In genomic region chr11:65104628-65105027, GRCh38 we compare ENCODE assay signal across 20 cellular contexts. TPM values are rescaled to one million over a fixed set of nuclear protein-coding genes. Genes with fewer than 3 reads are reported as not detected.
DNase-seq lines count a peak whose midpoint lies in the region; ATAC-seq and TF ChIP-seq lines count a peak whose summit lies in the region.
"Had no signal": no experiment of that assay in that cellular context is flagged by ENCODE, and none has a peak within 500 bp of the region (broad histone marks: within the 10 kb centered on the region; RNA-seq: fewer than 3 reads in every experiment).

No MANE protein-coding gene starts in this region.

- no peak overlapping the region for H3K4me3 Mint-ChIP-seq in activated CD4-positive, alpha-beta T cell treated with anti-CD3 and anti-CD28 coated beads, Interleukin-2, amount 10 ng/mL, durations not matched to agents 7 days and 5 days
- H3K4me3 Mint-ChIP-seq in activated CD8-positive, alpha-beta T cell treated with anti-CD3 and anti-CD28 coated beads for 36 hours, result no peak overlapping the region
- H3K4me3 Mint-ChIP-seq in WTC11, result no peak overlapping the region
- H3K4me3 Mint-ChIP-seq: naive thymus-derived CD4-positive, alpha-beta T cell; stimulated activated memory B cell treated with anti-CD40 and anti-IgM and Interleukin-4, amounts not matched to agents 10 μg/mL and 1 μg/mL and 100 μg/mL, for 72 hours; T-helper 1 cell treated with Interleukin-12 subunit alpha and Interleukin-12 subunit beta and Interleukin-4 antibody, amounts not matched to agents 30 μg/mL and 1 μg/mL, for 36 hours; type B pancreatic cell had no signal

- ATAC-seq in activated CD8-positive, alpha-beta T cell treated with anti-CD3 and anti-CD28 coated beads for 36 hours, result no peak
- no peak for ATAC-seq in WTC11
- ATAC-seq: naive thymus-derived CD4-positive, alpha-beta T cell; stimulated activated memory B cell treated with anti-CD40 and anti-IgM and Interleukin-4, amounts not matched to agents 10 μg/mL and 1 μg/mL and 100 μg/mL, for 72 hours had no signal

- H3K9ac ChIP-seq in fibroblast of lung (ENCODE audit: insufficient read depth, low read length), result no peak overlapping the region
- H3K9ac ChIP-seq in parathyroid adenoma, result no peak overlapping the region

- H3K36me3 ChIP-seq in fibroblast of lung (ENCODE audit: control insufficient read depth, insufficient read depth, low read length) (peaks cover 6% of the 10 kb centered on the region), parathyroid adenoma (ENCODE audit: control insufficient read depth, insufficient read depth, low read length) (no peaks in the 10 kb centered on the region)

- CTCF ChIA-PET in activated CD4-positive, alpha-beta T cell treated with anti-CD3 and anti-CD28 coated beads, Interleukin-2, amount 10 ng/mL, durations not matched to agents 7 days and 5 days (lab: Charles Lee), result interaction anchor here (1.0 kb wide), 1 partner anchor 11 kb away, joined by 3 read pairs; no protein-coding TSS in a partner anchor
- CTCF ChIA-PET in activated CD8-positive, alpha-beta T cell treated with anti-CD3 and anti-CD28 coated beads for 36 hours (lab: Charles Lee), result interaction anchor here (0.9 to 1.3 kb wide), 2 partner anchors 7 to 8 kb away, joined by 3 to 4 read pairs; partner anchors contain the start of gene TM7SF2
- CTCF ChIA-PET in WTC11 (lab: Charles Lee), result no interaction called here

- no peaks in the 10 kb centered on the region for H3K27me3 ChIP-seq in fibroblast of lung (ENCODE audit: control insufficient read depth, insufficient read depth, low read length)
- no peaks in the 10 kb centered on the region for H3K27me3 ChIP-seq in parathyroid adenoma (ENCODE audit: control insufficient read depth, insufficient read depth, low read length)

- H3K4me2 ChIP-seq in fibroblast of lung (ENCODE audit: extremely low read depth, insufficient read depth, low read length) (peak overlapping the region; percentile 2), parathyroid adenoma (ENCODE audit: low read length) (peak overlapping the region; percentile 53)

- H4K20me1 ChIP-seq in fibroblast of lung (ENCODE audit: control insufficient read depth, extremely low read depth, insufficient read depth, low read length), result no peaks in the 10 kb centered on the region

- peak overlapping the region; percentile 3 for H3K27ac Mint-ChIP-seq in activated CD4-positive, alpha-beta T cell treated with anti-CD3 and anti-CD28 coated beads, Interleukin-2, amount 10 ng/mL, durations not matched to agents 7 days and 5 days
- peak overlapping the region; percentile 74 for H3K27ac Mint-ChIP-seq in activated CD8-positive, alpha-beta T cell treated with anti-CD3 and anti-CD28 coated beads for 36 hours
- H3K27ac Mint-ChIP-seq in WTC11, result no peak overlapping the region
- H3K27ac Mint-ChIP-seq: stimulated activated memory B cell treated with anti-CD40 and anti-IgM and Interleukin-4, amounts not matched to agents 10 μg/mL and 1 μg/mL and 100 μg/mL, for 72 hours; T-helper 1 cell treated with Interleukin-12 subunit alpha and Interleukin-12 subunit beta and Interleukin-4 antibody, amounts not matched to agents 30 μg/mL and 1 μg/mL, for 36 hours; type B pancreatic cell had no signal

- H3K4me3 ChIP-seq in fibroblast of lung (replicated peaks in 1 of 4; ENCODE audit: control extremely low read depth in 1 of 4, insufficient read depth in 1 of 4, low read depth in 3 of 4, low read length in 4 of 4), result no peak overlapping the region
- peak overlapping the region; percentile 37 for H3K4me3 ChIP-seq in parathyroid adenoma (ENCODE audit: low read depth, low read length)

- H3K9me3 ChIP-seq in fibroblast of lung (ENCODE audit: control insufficient read depth, insufficient read depth, low read depth, low read length) (no peaks in the 10 kb centered on the region), parathyroid adenoma (ENCODE audit: control insufficient read depth, low read length) (no peaks in the 10 kb centered on the region)

- DNase-seq in activated CD4-positive, alpha-beta T cell treated with anti-CD3 and anti-CD28 coated beads, Interleukin-2, amount 10 ng/mL, durations not matched to agents 7 days and 5 days, result no peak
- DNase-seq in activated CD4-positive, alpha-beta T cell treated with anti-CD3 and anti-CD28 coated beads, Interleukin-2, amount 50 U/mL, for 48 hours, result no peak
- no peak for DNase-seq in activated CD8-positive, alpha-beta T cell treated with anti-CD3 and anti-CD28 coated beads for 36 hours
- DNase-seq in fibroblast of lung (ENCODE audit: low read depth in 2 of 2) (peak in 1 of 2 donors; percentile 54), cerebellar nuclear complex (lab: John Stamatoyannopoulos, UW) (no peak), WTC11 (ENCODE audit: low spot score) (no peak), iPS-NIHi11 (ENCODE audit: low spot score) (no peak)
- DNase-seq: activated naive CD4-positive, alpha-beta T cell treated with anti-CD3 and anti-CD28 coated beads, Interleukin-2, amount 50 U/mL, for 16 hours; C1 segment of cervical spinal cord; GDM1; HCEC 1CT; naive thymus-derived CD4-positive, alpha-beta T cell; NCI-H1436 treated with DMSO at 0.1 percent for 48 hours; NCI-H2227 treated with DMSO at 0.1 percent for 48 hours; SIG-M5; WERI-Rb-1 had no signal

- H3K27ac ChIP-seq in fibroblast of lung (ENCODE audit: insufficient read depth, low read length) (no peak overlapping the region), parathyroid adenoma (peak overlapping the region; percentile 74)
- H3K27ac ChIP-seq: WERI-Rb-1 had no signal

- no peaks in the 10 kb centered on the region for H3K9me3 Mint-ChIP-seq in activated CD4-positive, alpha-beta T cell treated with anti-CD3 and anti-CD28 coated beads, Interleukin-2, amount 10 ng/mL, durations not matched to agents 7 days and 5 days
- no peaks in the 10 kb centered on the region for H3K9me3 Mint-ChIP-seq in activated CD8-positive, alpha-beta T cell treated with anti-CD3 and anti-CD28 coated beads for 36 hours
- H3K9me3 Mint-ChIP-seq in WTC11, result no peaks in the 10 kb centered on the region
- H3K9me3 Mint-ChIP-seq: naive thymus-derived CD4-positive, alpha-beta T cell; stimulated activated memory B cell treated with anti-CD40 and anti-IgM and Interleukin-4, amounts not matched to agents 10 μg/mL and 1 μg/mL and 100 μg/mL, for 72 hours; T-helper 1 cell treated with Interleukin-12 subunit alpha and Interleukin-12 subunit beta and Interleukin-4 antibody, amounts not matched to agents 30 μg/mL and 1 μg/mL, for 36 hours; type B pancreatic cell had no signal

- H3K4me1 Mint-ChIP-seq in activated CD4-positive, alpha-beta T cell treated with anti-CD3 and anti-CD28 coated beads, Interleukin-2, amount 10 ng/mL, durations not matched to agents 7 days and 5 days, result peaks cover 21% of the 10 kb centered on the region
- peaks cover 8% of the 10 kb centered on the region for H3K4me1 Mint-ChIP-seq in activated CD8-positive, alpha-beta T cell treated with anti-CD3 and anti-CD28 coated beads for 36 hours (ENCODE audit: low read depth)
- H3K4me1 Mint-ChIP-seq in WTC11, result no peaks in the 10 kb centered on the region

- no peak for TF ChIP-seq CTCF in activated CD8-positive, alpha-beta T cell treated with anti-CD3 and anti-CD28 coated beads for 36 hours (IDR thresholded peaks at IDR 0.05)
- TF ChIP-seq CTCF in fibroblast of lung (conservative IDR thresholded peaks at IDR 0.05 in 1 of 2, IDR thresholded peaks at IDR 0.05 in 1 of 2; ENCODE audit: low read depth in 1 of 2, low read length in 2 of 2) (no peak), parathyroid adenoma (IDR thresholded peaks at IDR 0.05) (no peak), WTC11 (IDR thresholded peaks at IDR 0.05) (no peak)

- intact Hi-C loops in activated CD8-positive, alpha-beta T cell treated with anti-CD3 and anti-CD28 coated beads for 36 hours (cut with micrococcal nuclease), result no loop called here

- H2AFZ ChIP-seq in fibroblast of lung (ENCODE audit: low read length), result no peak overlapping the region
- H2AFZ ChIP-seq in parathyroid adenoma, result no peak overlapping the region

- peaks cover 16% of the 10 kb centered on the region for H3K36me3 Mint-ChIP-seq in activated CD4-positive, alpha-beta T cell treated with anti-CD3 and anti-CD28 coated beads, Interleukin-2, amount 10 ng/mL, durations not matched to agents 7 days and 5 days (ENCODE audit: low read depth)
- H3K36me3 Mint-ChIP-seq in activated CD8-positive, alpha-beta T cell treated with anti-CD3 and anti-CD28 coated beads for 36 hours (ENCODE audit: low read depth), result peaks cover 14% of the 10 kb centered on the region
- peaks cover 3% of the 10 kb centered on the region; the same call in 1 of the 2 replicates for H3K36me3 Mint-ChIP-seq in WTC11
- H3K36me3 Mint-ChIP-seq: type B pancreatic cell had no signal

- H3K27me3 Mint-ChIP-seq in activated CD4-positive, alpha-beta T cell treated with anti-CD3 and anti-CD28 coated beads, Interleukin-2, amount 10 ng/mL, durations not matched to agents 7 days and 5 days, result no peaks in the 10 kb centered on the region
- H3K27me3 Mint-ChIP-seq in activated CD8-positive, alpha-beta T cell treated with anti-CD3 and anti-CD28 coated beads for 36 hours, result no peaks in the 10 kb centered on the region
- H3K27me3 Mint-ChIP-seq in WTC11 (ENCODE audit: low read depth), result no peaks in the 10 kb centered on the region
- H3K27me3 Mint-ChIP-seq: naive thymus-derived CD4-positive, alpha-beta T cell; stimulated activated memory B cell treated with anti-CD40 and anti-IgM and Interleukin-4, amounts not matched to agents 10 μg/mL and 1 μg/mL and 100 μg/mL, for 72 hours; type B pancreatic cell had no signal

- H3K4me1 ChIP-seq in fibroblast of lung (ENCODE audit: control insufficient read depth, extremely low read depth, insufficient read depth, low read length) (no peaks in the 10 kb centered on the region), parathyroid adenoma (peaks cover 6% of the 10 kb centered on the region)

- H3K79me2 ChIP-seq in fibroblast of lung (ENCODE audit: control insufficient read depth, insufficient read depth, low read length), result no peaks in the 10 kb centered on the region
- peaks cover 3% of the 10 kb centered on the region for H3K79me2 ChIP-seq in parathyroid adenoma

- POLR2A ChIA-PET in activated CD4-positive, alpha-beta T cell treated with anti-CD3 and anti-CD28 coated beads, Interleukin-2, amount 10 ng/mL, durations not matched to agents 7 days and 5 days (lab: Charles Lee), result no interaction called here
- POLR2A ChIA-PET in activated CD8-positive, alpha-beta T cell treated with anti-CD3 and anti-CD28 coated beads for 36 hours (lab: Charles Lee), result interaction anchor here (0.5 to 20.0 kb wide), 2 partner anchors 10 to 24 kb away, joined by 4 to 294 read pairs; partner anchors contain the start of genes FAU, MRPL49, TM7SF2 and ZNHIT2
- POLR2A ChIA-PET in WTC11 (lab: Charles Lee), result no interaction called here

RNA-seq across cellular contexts. Expression of gene TM7SF2, which starts 7.0 kb away (rescaled TPM):
- 10 to 100 TPM; 26.1 to 27.7 TPM for total RNA-seq in activated CD4-positive, alpha-beta T cell treated with anti-CD3 and anti-CD28 coated beads, Interleukin-2, amount 10 ng/mL, durations not matched to agents 7 days and 5 days
- 10 to 100 TPM; 12.4 to 17.5 TPM for total RNA-seq in activated CD8-positive, alpha-beta T cell treated with anti-CD3 and anti-CD28 coated beads for 36 hours
- total RNA-seq in fibroblast of lung, result 30.0 and 89.5 TPM in 2 replicates
- polyA plus RNA-seq in fibroblast of lung, result 11.7 and 16.9 TPM in 2 replicates
- 12.7 and 21.9 TPM in 2 replicates for polyA plus RNA-seq in fibroblast of lung (2012)
- 74.8 and 156 TPM in 2 replicates for polyA minus RNA-seq in fibroblast of lung (ENCODE audit: low replicate concordance)
- total RNA-seq in WTC11 (2021), result 63.8 to 74.9 TPM (median 71.5 TPM) in 3 replicates

RNA-seq across cellular contexts. Expression of gene VPS51, which starts 8.6 kb away (rescaled TPM):
- 100 to 1,000 TPM; 146 to 148 TPM for total RNA-seq in activated CD4-positive, alpha-beta T cell treated with anti-CD3 and anti-CD28 coated beads, Interleukin-2, amount 10 ng/mL, durations not matched to agents 7 days and 5 days
- 100 to 1,000 TPM; 103 TPM for total RNA-seq in activated CD8-positive, alpha-beta T cell treated with anti-CD3 and anti-CD28 coated beads for 36 hours
- total RNA-seq in fibroblast of lung, result 144 and 171 TPM in 2 replicates
- polyA plus RNA-seq in fibroblast of lung, result 22.0 and 27.0 TPM in 2 replicates
- 51.6 and 65.2 TPM in 2 replicates for polyA plus RNA-seq in fibroblast of lung (2012)
- 129 and 155 TPM in 2 replicates for polyA minus RNA-seq in fibroblast of lung (ENCODE audit: low replicate concordance)
- total RNA-seq in WTC11 (2021), result 122 to 136 TPM (median 123 TPM) in 3 replicates

RNA-seq across cellular contexts. Expression of gene ZNHIT2, which starts 12.9 kb away (rescaled TPM):
- total RNA-seq in activated CD4-positive, alpha-beta T cell treated with anti-CD3 and anti-CD28 coated beads, Interleukin-2, amount 10 ng/mL, durations not matched to agents 7 days and 5 days, result 1 to 10 TPM; 8.6 to 9.9 TPM
- total RNA-seq in activated CD8-positive, alpha-beta T cell treated with anti-CD3 and anti-CD28 coated beads for 36 hours, result 10 to 100 TPM; 11.5 to 12.7 TPM
- total RNA-seq in fibroblast of lung (12.8 and 13.2 TPM in 2 replicates), WTC11 (2021) (15.9 to 18.3 TPM (median 16.7 TPM) in 3 replicates)
- polyA plus RNA-seq in fibroblast of lung, result 1.4 and 1.7 TPM in 2 replicates
- polyA plus RNA-seq in fibroblast of lung (2012), result 5.8 and 10.2 TPM in 2 replicates
- polyA minus RNA-seq in fibroblast of lung (ENCODE audit: low replicate concordance), result 0.94 and 1.0 TPM in 2 replicates

RNA-seq across cellular contexts. Expression of gene FAU, which starts 17.3 kb away (rescaled TPM):
- total RNA-seq in activated CD4-positive, alpha-beta T cell treated with anti-CD3 and anti-CD28 coated beads, Interleukin-2, amount 10 ng/mL, durations not matched to agents 7 days and 5 days, result 1,000 to 10,000 TPM; 1,051 to 1,116 TPM
- 1,000 to 10,000 TPM; 1,112 to 1,137 TPM for total RNA-seq in activated CD8-positive, alpha-beta T cell treated with anti-CD3 and anti-CD28 coated beads for 36 hours
- 336 and 338 TPM in 2 replicates for total RNA-seq in fibroblast of lung
- polyA plus RNA-seq in fibroblast of lung, result 256 and 290 TPM in 2 replicates
- 927 and 982 TPM in 2 replicates for polyA plus RNA-seq in fibroblast of lung (2012)
- 57.5 and 61.8 TPM in 2 replicates for polyA minus RNA-seq in fibroblast of lung (ENCODE audit: low replicate concordance)
- total RNA-seq in WTC11 (2021), result 951 to 991 TPM (median 985 TPM) in 3 replicates

RNA-seq across cellular contexts. Expression of gene MRPL49, which starts 17.5 kb away (rescaled TPM):
- 10 to 100 TPM; 49.5 to 55.4 TPM for total RNA-seq in activated CD4-positive, alpha-beta T cell treated with anti-CD3 and anti-CD28 coated beads, Interleukin-2, amount 10 ng/mL, durations not matched to agents 7 days and 5 days
- 10 to 100 TPM; 48.7 to 53.4 TPM for total RNA-seq in activated CD8-positive, alpha-beta T cell treated with anti-CD3 and anti-CD28 coated beads for 36 hours
- 46.2 and 70.8 TPM in 2 replicates for total RNA-seq in fibroblast of lung
- 55.5 and 60.8 TPM in 2 replicates for polyA plus RNA-seq in fibroblast of lung
- polyA plus RNA-seq in fibroblast of lung (2012), result 39.5 and 45.3 TPM in 2 replicates
- 58.5 and 106 TPM in 2 replicates for polyA minus RNA-seq in fibroblast of lung (ENCODE audit: low replicate concordance)
- total RNA-seq in WTC11 (2021), result 51.3 to 55.9 TPM (median 53.3 TPM) in 3 replicates
